ENCODE assay signal across 8 cellular contexts in the genomic region with DNA sequence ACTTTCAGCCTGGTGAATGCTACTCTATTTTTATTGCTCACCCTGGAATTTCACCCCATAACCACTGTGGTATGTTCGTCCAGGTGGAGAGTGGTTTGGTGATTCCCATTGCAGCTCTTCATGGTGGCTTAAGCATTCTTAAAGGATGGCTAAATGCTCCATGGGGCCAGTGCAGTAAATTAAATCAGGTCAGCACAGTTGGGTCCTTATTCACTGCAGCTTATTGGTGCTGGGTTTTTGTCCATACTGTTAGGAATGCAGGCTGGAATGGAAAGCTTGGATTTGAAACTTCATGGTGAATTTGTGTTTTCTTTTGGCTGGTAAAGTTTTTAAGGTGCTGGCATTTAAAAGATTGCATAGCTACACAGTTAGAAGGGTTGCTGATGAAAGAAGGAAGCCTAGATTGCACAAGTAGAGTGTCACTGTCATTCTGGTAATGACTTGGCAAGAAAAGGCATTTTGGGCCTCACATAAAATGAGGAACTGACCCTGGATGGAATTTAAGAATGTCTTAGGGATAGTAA. TPM values are rescaled to one million over a fixed set of nuclear protein-coding genes. Genes with fewer than 3 reads are reported as not detected.
A peak's percentile ranks its signal among the peaks of the same experiment; 100 is the strongest.
DNase-seq lines count a peak whose midpoint lies in the region; ATAC-seq and TF ChIP-seq lines count a peak whose summit lies in the region.

No MANE protein-coding gene starts in this region.

- no peak overlapping the region for H2AFZ ChIP-seq in Karpas-422 (ENCODE audit: low read length)

- H3K4me1 ChIP-seq in Karpas-422 (ENCODE audit: low read length) (peaks cover 82% of the 10 kb centered on the region), uterus (peaks cover 0 to 5% of the 10 kb centered on the region in 2 donors)

- H3K4me2 ChIP-seq in Karpas-422 (ENCODE audit: low read depth, low read length, poor library complexity, severe bottlenecking) = peak overlapping the region; percentile 34

- ATAC-seq in GM21529 (IDR thresholded peaks at IDR 0.05; ENCODE audit: unreplicated experiment) (peak; percentile 96), sciatic nerve (peak; percentile 55)

- H3K9me3 ChIP-seq in Karpas-422 (ENCODE audit: low read length) (no peaks in the 10 kb centered on the region), uterus (no peaks in the 10 kb centered on the region)

- H3K36me3 ChIP-seq in Karpas-422 (ENCODE audit: insufficient read depth, low read length) = no peaks in the 10 kb centered on the region
- no peaks in the 10 kb centered on the region for H3K36me3 ChIP-seq in H7 (replicated peaks; ENCODE audit: control insufficient read depth, insufficient read depth, low read length)
- H3K36me3 ChIP-seq in uterus = no peaks in the 10 kb centered on the region

- no peaks in the 10 kb centered on the region for H3K9me2 ChIP-seq in Karpas-422 (replicated peaks; ENCODE audit: insufficient read depth, low read length)

- H3K27me3 ChIP-seq in Karpas-422 (ENCODE audit: low read length) (no peaks in the 10 kb centered on the region), H7 (ENCODE audit: control insufficient read depth, insufficient read depth, low read length) (no peaks in the 10 kb centered on the region), uterus (no peaks in the 10 kb centered on the region)

- H3K27ac ChIP-seq in Karpas-422 (ENCODE audit: low read length) = peak overlapping the region; percentile 71
- H3K27ac ChIP-seq in uterus = no peak overlapping the region

- intact Hi-C loops in sciatic nerve (cut with DNase I) = no loop called here
- intact Hi-C loops in uterus (cut with DNase I; ENCODE audit: low total_unique reads) = no loop called here

- H3K4me3 ChIP-seq in Karpas-422 (ENCODE audit: low read length) = no peak overlapping the region
- H3K4me3 ChIP-seq in H7 (ENCODE audit: insufficient read depth, low read depth, low read length) = no peak overlapping the region
- H3K4me3 ChIP-seq in uterus = no peak overlapping the region

- TF ChIP-seq CTCF in uterus (IDR thresholded peaks at IDR 0.05) = no peak

- in situ Hi-C loops in Caki2 (cut with HindIII; ENCODE audit: low pct_unique_long_range_greater_than_20kb, low sequenced_read_pairs) = no loop called here

- H4K20me1 ChIP-seq in Karpas-422 (ENCODE audit: insufficient read depth, low read depth, low read length) = no peaks in the 10 kb centered on the region

- TF ChIP-seq POLR2A in uterus (IDR thresholded peaks at IDR 0.05) = no peak

- H3K79me2 ChIP-seq in Karpas-422 (ENCODE audit: low read length) = peaks cover 97% of the 10 kb centered on the region

- peak overlapping the region; percentile 37; the same call in 1 of the 2 replicates for H3K9ac ChIP-seq in Karpas-422 (ENCODE audit: low read length)

- DNase-seq in Caki2 (ENCODE audit: low read depth) (peak; percentile 84), Karpas-422 (peak; percentile 72), dedifferentiated amniotic fluid mesenchymal stem cell (ENCODE audit: extremely low spot score) (peak; percentile 66), sciatic nerve (ENCODE audit: low spot score) (no peak), COLO668 (lab: John Stamatoyannopoulos, UW; ENCODE audit: unreplicated experiment) (no peak), H7 (no peak), uterus (no peak)

RNA-seq across cellular contexts. Expression of a gene that starts 39.4 kb away (rescaled TPM):
- 16.0 and 25.5 TPM in 2 replicates for total RNA-seq in Caki2 (2014; rRNA removed; shearing (Covaris generic); ENCODE audit: low replicate concordance)
- 65.3 TPM in 2 replicates for total RNA-seq in Karpas-422 (2014; rRNA removed; shearing (Covaris generic); ENCODE audit: low replicate concordance)
- total RNA-seq in sciatic nerve (36.2 TPM), uterus (100 to 1,000 TPM in 1 of 4 donors, 10 to 100 TPM in 3; 21.1 to 134 (median 35.1) TPM)
- total RNA-seq in H7 (2014; rRNA removed; shearing (Covaris generic)) = 31.8 and 44.3 TPM in 2 replicates

Comparison
In these comparisons a context has a peak if more than half of its experiments do, and no peak if none do; other contexts are left out.
1. DNase-seq: peak in Caki2 (single experiment), Karpas-422 (single experiment) and dedifferentiated amniotic fluid mesenchymal stem cell (single experiment); none in sciatic nerve (single experiment), COLO668 (single experiment), H7 (single experiment) and uterus (0 of 2).